In genomic region chr19:46725036-46725820, GRCh38 we compare ENCODE assay signal across 1 cellular context.
TF ChIP-seq lines count a peak whose summit lies in the region.

No MANE protein-coding gene starts in this region.

TF ChIP-seq in GM12878, 131 proteins besides CTCF, POLR2A, EP300 and RAD21:
- no peak for TF ChIP-seq TCF3 (IDR thresholded peaks at IDR 0.05; ENCODE audit: borderline replicate concordance, insufficient read depth, low read depth, low read length)
- TF ChIP-seq DPF2 (IDR thresholded peaks at IDR 0.05), result no peak
- no peak for TF ChIP-seq ZNF24 (IDR thresholded peaks at IDR 0.05)
- no peak for TF ChIP-seq MTA3 (IDR thresholded peaks at IDR 0.05; ENCODE audit: borderline replicate concordance, low read length)
- TF ChIP-seq SMARCA5 (IDR thresholded peaks at IDR 0.05), result no peak
- TF ChIP-seq HDAC2 (IDR thresholded peaks at IDR 0.05), result no peak
- no peak for TF ChIP-seq SIN3A (IDR thresholded peaks at IDR 0.05; ENCODE audit: low read depth, low read length)
- no peak for TF ChIP-seq BHLHE40 (IDR thresholded peaks at IDR 0.05; ENCODE audit: borderline replicate concordance in 1 of 2, low read depth in 2 of 2, low read length in 1 of 2)
TF ChIP-seq in GM12878: peak in this region for 0.
